ENCODE assay signal across 12 cellular contexts in genomic region chr2:171957061-171957460, GRCh38. TPM values are rescaled to one million over a fixed set of nuclear protein-coding genes. Genes with fewer than 3 reads are reported as not detected.
DNase-seq lines count a peak whose midpoint lies in the region; ATAC-seq and TF ChIP-seq lines count a peak whose summit lies in the region.
"Had no signal": no experiment of that assay in that cellular context is flagged by ENCODE, and none has a peak within 500 bp of the region (broad histone marks: within the 10 kb centered on the region; RNA-seq: fewer than 3 reads in every experiment).

No MANE protein-coding gene starts in this region.

- no peak for TF ChIP-seq CTCF in left lung (IDR thresholded peaks at IDR 0.05)

- DNase-seq in DMS 273 (lab: John Stamatoyannopoulos, UW; ENCODE audit: unreplicated experiment) (peak; percentile 47), DMS 273 treated with DMSO at 0.1 percent for 48 hours (lab: John Stamatoyannopoulos, UW) (no peak), HuH-7 (ENCODE audit: low spot score) (peak; percentile 7), SK-MEL-5 (ENCODE audit: low read depth, low spot score) (peak; percentile 77), left lung (no peak), occipital lobe (lab: John Stamatoyannopoulos, UW) (no peak), cortex of kidney (lab: John Stamatoyannopoulos, UW) (no peak)
- DNase-seq in activated CD8-positive, alpha-beta memory T cell treated with anti-CD3 and anti-CD28 coated beads for 24 hours, result no peak
- DNase-seq: activated CD4-positive, alpha-beta T cell treated with anti-CD3 and anti-CD28 coated beads, Interleukin-2, amount 50 U/mL, for 4 hours; NCI-H510A; right cardiac atrium; stimulated activated naive B cell treated with anti-CD40 and anti-IgM and Interleukin-4, amounts not matched to agents 10 μg/mL and 1 μg/mL and 100 μg/mL, for 72 hours had no signal

- no peaks in the 10 kb centered on the region for H3K27me3 ChIP-seq in left lung

- peak; percentile 31 for ATAC-seq in left lung
- ATAC-seq: stimulated activated naive B cell treated with anti-CD40 and anti-IgM and Interleukin-4, amounts not matched to agents 10 μg/mL and 1 μg/mL and 100 μg/mL, for 72 hours had no signal

- intact Hi-C loops in left lung (cut with DNase I), result no loop called here

- H3K4me3 ChIP-seq in left lung, result no peak overlapping the region

- peaks cover 0 to 50% of the 10 kb centered on the region in 2 donors for H3K4me1 ChIP-seq in left lung

- H3K9me3 ChIP-seq in left lung, result no peaks in the 10 kb centered on the region

- no peaks in the 10 kb centered on the region for H3K36me3 ChIP-seq in left lung

- peak overlapping the region in 1 of 2 donors; percentile 94 for H3K27ac ChIP-seq in left lung

- in situ Hi-C loops in SK-MEL-5 (cut with HindIII; ENCODE audit: low pct_unique_long_range_greater_than_20kb, low sequenced_read_pairs), result loop anchor here (25.0 kb wide), 1 partner anchor 130 kb away; the partner anchor contains the start of gene DLX1

RNA-seq across cellular contexts. Expression of gene HAT1, which starts 34.8 kb away (rescaled TPM):
- 46.4 and 54.0 TPM in 2 replicates for total RNA-seq in SK-MEL-5 (2014; rRNA removed; shearing (Covaris generic))
- 57.9 and 61.2 TPM in 2 replicates for polyA plus RNA-seq in SK-MEL-5 (2015; cell fraction: cytosol; rRNA removed)
- 27.3 and 39.4 TPM in 2 replicates for polyA plus RNA-seq in SK-MEL-5 (2015; cell fraction: nucleus; rRNA removed)
- total RNA-seq in left lung (10 to 100 TPM; 29.7 to 41.0 TPM), occipital lobe (62.1 TPM)

RNA-seq across cellular contexts. Expression of gene METAP1D, which starts 42.7 kb away (rescaled TPM):
- total RNA-seq in SK-MEL-5 (2014; rRNA removed; shearing (Covaris generic)), result 7.6 and 10.8 TPM in 2 replicates
- 8.7 and 8.9 TPM in 2 replicates for polyA plus RNA-seq in SK-MEL-5 (2015; cell fraction: cytosol; rRNA removed)
- 78.5 and 91.4 TPM in 2 replicates for polyA plus RNA-seq in SK-MEL-5 (2015; cell fraction: nucleus; rRNA removed)
- total RNA-seq in left lung (1 to 10 TPM; 2.8 to 4.6 TPM), occipital lobe (9.5 TPM)

Comparison
In these comparisons a context has a peak if more than half of its experiments do, and no peak if none do; other contexts are left out.
1. DNase-seq: peak in DMS 273 (single experiment), HuH-7 (single experiment) and SK-MEL-5 (single experiment); none in DMS 273 treated with DMSO at 0.1 percent for 48 hours (single experiment), left lung (0 of 2), activated CD8-positive, alpha-beta memory T cell treated with anti-CD3 and anti-CD28 coated beads for 24 hours (single experiment), occipital lobe (single experiment) and cortex of kidney (single experiment).